35 cellular contexts compared by ENCODE assay signal in the genomic region with DNA sequence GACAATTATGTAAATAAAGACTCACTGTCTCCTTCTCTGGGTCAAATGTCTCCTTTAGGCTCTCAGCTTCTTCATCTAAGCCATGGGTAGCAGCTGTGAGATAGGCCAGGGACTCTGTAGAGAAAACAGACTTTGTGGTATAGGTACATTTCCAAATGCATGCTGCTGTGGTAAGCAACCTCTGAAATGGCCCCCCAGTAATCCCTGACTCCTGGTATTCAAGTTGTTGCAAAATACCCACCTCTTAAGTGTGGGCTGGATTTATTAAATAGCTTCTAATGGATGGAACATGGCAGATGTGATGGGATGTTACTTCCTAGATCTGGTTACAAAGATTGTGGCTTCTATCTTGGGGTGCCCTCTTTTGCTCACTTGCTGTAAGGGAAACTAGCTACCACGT.
"Had no signal": no experiment of that assay in that cellular context is flagged by ENCODE, and none has a peak within 500 bp of the region (broad histone marks: within the 10 kb centered on the region; RNA-seq: fewer than 3 reads in every experiment).

No MANE protein-coding gene starts in this region.

- H3K9me3 Mint-ChIP-seq: activated B cell treated with CpG ODN at 0.5 μM for 24 hours; activated CD8-positive, alpha-beta T cell treated with anti-CD3 and anti-CD28 coated beads for 36 hours; activated naive CD4-positive, alpha-beta T cell treated with anti-CD3 and anti-CD28 coated beads, Interleukin-2, amount 50 U/mL, for 24 hours; activated naive CD8-positive, alpha-beta T cell treated with anti-CD3 and anti-CD28 coated beads, Interleukin-2, amount 10 ng/mL, durations not matched to agents 7 days and 5 days; activated T-helper 1 cell treated with anti-CD3 and anti-CD28 coated beads, Interleukin-12 subunit alpha, Interleukin-12 subunit beta, Interleukin-2, Interleukin-4 antibody, amounts not matched to agents 30 ng/mL and 10 ng/mL and 1 ng/mL, durations not matched to agents 14 hours and 24 hours and 36 hours; brain had no signal

- H3K27me3 Mint-ChIP-seq: activated B cell treated with CpG ODN at 0.5 μM for 24 hours; activated CD8-positive, alpha-beta T cell treated with anti-CD3 and anti-CD28 coated beads for 36 hours; activated naive CD4-positive, alpha-beta T cell treated with anti-CD3 and anti-CD28 coated beads, Interleukin-2, amount 50 U/mL, for 24 hours; activated naive CD8-positive, alpha-beta T cell treated with anti-CD3 and anti-CD28 coated beads, Interleukin-2, amount 10 ng/mL, durations not matched to agents 7 days and 5 days; brain had no signal

- H3K4me1 ChIP-seq: Peyer's patch had no signal

- H3K4me3 Mint-ChIP-seq: activated B cell treated with CpG ODN at 0.5 μM for 24 hours; activated CD8-positive, alpha-beta T cell treated with anti-CD3 and anti-CD28 coated beads for 36 hours; activated naive CD4-positive, alpha-beta T cell treated with anti-CD3 and anti-CD28 coated beads, Interleukin-2, amount 50 U/mL, for 24 hours; activated naive CD8-positive, alpha-beta T cell treated with anti-CD3 and anti-CD28 coated beads, Interleukin-2, amount 10 ng/mL, durations not matched to agents 7 days and 5 days; activated T-helper 1 cell treated with anti-CD3 and anti-CD28 coated beads, Interleukin-12 subunit alpha, Interleukin-12 subunit beta, Interleukin-2, Interleukin-4 antibody, amounts not matched to agents 30 ng/mL and 10 ng/mL and 1 ng/mL, durations not matched to agents 14 hours and 24 hours and 36 hours; brain had no signal

- ATAC-seq: activated CD8-positive, alpha-beta T cell treated with anti-CD3 and anti-CD28 coated beads for 36 hours; K562; PC-3; Right ventricle myocardium inferior had no signal

- DNase-seq: activated B cell treated with CpG ODN at 0.5 μM for 24 hours; activated CD4-positive, alpha-beta T cell treated with anti-CD3 and anti-CD28 coated beads for 48 hours; activated CD4-positive, alpha-beta T cell treated with anti-CD3 and anti-CD28 coated beads, Interleukin-2, amount 50 U/mL, for 4 hours; activated CD4-positive, CD25-positive, alpha-beta regulatory T cell treated with anti-CD3 and anti-CD28 coated beads, Interleukin-2, amount 50 U/mL, for 72 hours; activated CD8-positive, alpha-beta T cell treated with anti-CD3 and anti-CD28 coated beads for 36 hours; activated effector memory CD4-positive, alpha-beta T cell treated with Interleukin-2 at 50 U/mL for 16 hours; activated naive CD4-positive, alpha-beta T cell treated with Interleukin-2 at 50 U/mL for 16 hours; activated naive CD8-positive, alpha-beta T cell treated with anti-CD3 and anti-CD28 coated beads, Interleukin-2, amount 10 ng/mL, durations not matched to agents 7 days and 5 days; activated T-cell treated with anti-CD3 and anti-CD28 coated beads, Interleukin-2, amount 50 U/mL, for 1 hour; caudate nucleus; IMR-90; NCI-H1105; NCI-H1417 treated with DMSO at 0.1 percent for 48 hours; NCI-H187 treated with DMSO at 0.1 percent for 48 hours; NCI-H2081; NCI-H2171 treated with DMSO at 0.1 percent for 48 hours; NCI-H2227 treated with DMSO at 0.1 percent for 48 hours; NCI-H446; NCI-H510A treated with DMSO at 0.1 percent for 48 hours; NCI-H69; NK-92 treated with Interleukin-12 subunit alpha and Interleukin-12 subunit beta, amount 100 ng/mL, for 24 hours; PC-3; Peyer's patch; SIG-M5; SW 1271; T-helper 1 cell; T-helper 2 cell; T-helper 9 cell had no signal

- H3K9me3 ChIP-seq: Peyer's patch had no signal

- H3K27ac ChIP-seq: Peyer's patch, RWPE1, VCaP had no signal

- H3K4me3 ChIP-seq: K562, Peyer's patch had no signal

- H3K27me3 ChIP-seq: Peyer's patch had no signal

- H3K27ac Mint-ChIP-seq: activated B cell treated with CpG ODN at 0.5 μM for 24 hours; activated CD8-positive, alpha-beta T cell treated with anti-CD3 and anti-CD28 coated beads for 36 hours; activated naive CD4-positive, alpha-beta T cell treated with anti-CD3 and anti-CD28 coated beads, Interleukin-2, amount 50 U/mL, for 24 hours; activated naive CD8-positive, alpha-beta T cell treated with anti-CD3 and anti-CD28 coated beads, Interleukin-2, amount 10 ng/mL, durations not matched to agents 7 days and 5 days; activated T-helper 1 cell treated with anti-CD3 and anti-CD28 coated beads, Interleukin-12 subunit alpha, Interleukin-12 subunit beta, Interleukin-2, Interleukin-4 antibody, amounts not matched to agents 30 ng/mL and 10 ng/mL and 1 ng/mL, durations not matched to agents 14 hours and 24 hours and 36 hours had no signal
